1 cellular context compared by ENCODE assay signal in the genomic region with DNA sequence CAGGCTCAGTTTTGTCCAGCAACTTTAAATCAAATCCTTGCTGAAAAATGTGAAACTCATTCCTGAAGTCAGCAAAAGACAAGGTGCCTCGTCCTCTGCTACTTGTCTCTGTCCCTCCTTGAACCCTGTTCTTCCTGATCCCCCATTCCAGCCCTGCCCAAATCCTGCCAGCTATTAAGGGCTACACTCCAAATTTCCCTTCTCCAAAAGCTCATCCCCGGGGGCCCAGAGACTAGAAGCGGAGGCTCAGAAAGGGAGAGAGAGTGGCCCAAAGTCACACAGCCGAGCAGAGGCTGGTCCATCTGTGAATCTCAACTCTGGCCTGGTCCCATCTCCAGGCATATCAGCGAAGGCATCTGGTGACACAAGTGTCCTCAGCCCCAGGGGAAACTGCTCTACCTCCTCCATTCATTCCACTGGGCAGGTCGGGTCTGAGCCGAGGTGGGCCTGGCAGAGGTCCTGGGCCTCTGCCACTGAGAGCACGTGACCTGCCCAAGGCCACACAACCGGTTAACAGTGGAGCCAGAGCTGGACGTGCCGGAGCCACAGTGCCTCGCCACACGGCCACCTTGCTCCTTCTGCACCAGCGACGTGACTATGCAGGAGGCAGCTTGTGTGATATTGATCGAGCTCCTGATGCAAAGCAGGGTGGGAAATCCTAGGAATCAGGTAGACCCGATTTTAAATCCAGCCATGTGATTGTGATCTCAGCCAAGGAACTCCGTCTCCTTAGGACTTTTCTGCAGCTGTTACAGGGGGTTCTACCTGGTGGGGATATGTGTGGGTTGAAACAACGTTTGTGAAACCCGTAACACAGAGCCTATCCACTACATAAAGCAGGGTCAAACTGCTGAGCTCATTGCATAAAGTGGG.
A peak's percentile ranks its signal among the peaks of the same experiment; 100 is the strongest.
TF ChIP-seq lines count a peak whose summit lies in the region.

No MANE protein-coding gene starts in this region.

TF ChIP-seq in HepG2, 621 proteins besides CTCF, POLR2A, EP300 and RAD21 (continues in another document):
- TF ChIP-seq NFYC (CRISPR knock-in tag; IDR thresholded peaks at IDR 0.05) (no peak), ZMYM3 (CRISPR knock-in tag; IDR thresholded peaks at IDR 0.05) (peak; percentile 94), ZNF720 (CRISPR knock-in tag; IDR thresholded peaks at IDR 0.05) (no peak), MEIS2 (CRISPR knock-in tag; IDR thresholded peaks at IDR 0.05) (0 out of 2 replicates have a peak, but pooled peaks have one; percentile 21), KDM2A (CRISPR knock-in tag; IDR thresholded peaks at IDR 0.05; ENCODE audit: borderline replicate concordance, low read depth) (peak; percentile 53; the same call in 1 of the 2 replicates), SOX13 (IDR thresholded peaks at IDR 0.05) (no peak), SOX13 (CRISPR knock-in tag; conservative IDR thresholded peaks at IDR 0.05 in 1 of 2, IDR thresholded peaks at IDR 0.05 in 1 of 2) (no peak), CBFB (CRISPR knock-in tag; IDR thresholded peaks at IDR 0.05) (0 out of 2 replicates have a peak, but pooled peaks have one; percentile 28), ZNF572 (CRISPR knock-in tag; IDR thresholded peaks at IDR 0.05) (0 out of 2 replicates have a peak, but pooled peaks have one; percentile 54), ZNF292 (CRISPR knock-in tag; IDR thresholded peaks at IDR 0.05; ENCODE audit: borderline replicate concordance, low read depth) (peak; percentile 74), ZNF580 (CRISPR knock-in tag; IDR thresholded peaks at IDR 0.05; ENCODE audit: borderline replicate concordance, low read depth) (peak; percentile 84; the same call in 1 of the 2 replicates), ZNF619 (CRISPR knock-in tag; IDR thresholded peaks at IDR 0.05) (0 out of 2 replicates have a peak, but pooled peaks have one; percentile 90), ELF3 (CRISPR knock-in tag; IDR thresholded peaks at IDR 0.05) (peak; percentile 38; the same call in 1 of the 2 replicates), ZNF441 (CRISPR knock-in tag; IDR thresholded peaks at IDR 0.05; ENCODE audit: borderline replicate concordance) (peak; percentile 83), ZNF552 (CRISPR knock-in tag; IDR thresholded peaks at IDR 0.05; ENCODE audit: borderline replicate concordance) (peak; percentile 58), ZFP37 (CRISPR knock-in tag; IDR thresholded peaks at IDR 0.05; ENCODE audit: borderline replicate concordance) (peak; percentile 53; the same call in 1 of the 2 replicates), ZBED4 (CRISPR knock-in tag; IDR thresholded peaks at IDR 0.05; ENCODE audit: borderline replicate concordance) (peak; percentile 64; the same call in 1 of the 2 replicates), RXRA (CRISPR knock-in tag; IDR thresholded peaks at IDR 0.05) (peak; percentile 54), ETV5 (CRISPR knock-in tag; IDR thresholded peaks at IDR 0.05; ENCODE audit: borderline replicate concordance) (peak; percentile 34; the same call in 1 of the 2 replicates), ZNF598 (CRISPR knock-in tag; IDR thresholded peaks at IDR 0.05; ENCODE audit: borderline replicate concordance) (peak; percentile 18; the same call in 1 of the 2 replicates), ZNF263 (CRISPR knock-in tag; IDR thresholded peaks at IDR 0.05) (peak; percentile 7; the same call in 1 of the 2 replicates), EED (CRISPR knock-in tag; IDR thresholded peaks at IDR 0.05) (peak; percentile 55; the same call in 1 of the 2 replicates), ZNF563 (CRISPR knock-in tag; IDR thresholded peaks at IDR 0.05) (peak; percentile 55; the same call in 1 of the 2 replicates), ZNF510 (CRISPR knock-in tag; IDR thresholded peaks at IDR 0.05; ENCODE audit: low read depth) (no peak), KDM3A (CRISPR knock-in tag; IDR thresholded peaks at IDR 0.05; ENCODE audit: low read depth) (0 out of 2 replicates have a peak, but pooled peaks have one; percentile 23), MYC (CRISPR knock-in tag; IDR thresholded peaks at IDR 0.05; ENCODE audit: borderline replicate concordance) (peak; percentile 83), HDAC2 (CRISPR knock-in tag; IDR thresholded peaks at IDR 0.05) (peak; percentile 61; the same call in 1 of the 2 replicates), ARHGAP35 (CRISPR knock-in tag; IDR thresholded peaks at IDR 0.05; ENCODE audit: borderline replicate concordance) (0 out of 2 replicates have a peak, but pooled peaks have one; percentile 46), E2F5 (CRISPR knock-in tag; conservative IDR thresholded peaks at IDR 0.05) (no peak), HDAC1 (CRISPR knock-in tag; IDR thresholded peaks at IDR 0.05) (0 out of 2 replicates have a peak, but pooled peaks have one; percentile 74)
- TF ChIP-seq, protein P1, sequence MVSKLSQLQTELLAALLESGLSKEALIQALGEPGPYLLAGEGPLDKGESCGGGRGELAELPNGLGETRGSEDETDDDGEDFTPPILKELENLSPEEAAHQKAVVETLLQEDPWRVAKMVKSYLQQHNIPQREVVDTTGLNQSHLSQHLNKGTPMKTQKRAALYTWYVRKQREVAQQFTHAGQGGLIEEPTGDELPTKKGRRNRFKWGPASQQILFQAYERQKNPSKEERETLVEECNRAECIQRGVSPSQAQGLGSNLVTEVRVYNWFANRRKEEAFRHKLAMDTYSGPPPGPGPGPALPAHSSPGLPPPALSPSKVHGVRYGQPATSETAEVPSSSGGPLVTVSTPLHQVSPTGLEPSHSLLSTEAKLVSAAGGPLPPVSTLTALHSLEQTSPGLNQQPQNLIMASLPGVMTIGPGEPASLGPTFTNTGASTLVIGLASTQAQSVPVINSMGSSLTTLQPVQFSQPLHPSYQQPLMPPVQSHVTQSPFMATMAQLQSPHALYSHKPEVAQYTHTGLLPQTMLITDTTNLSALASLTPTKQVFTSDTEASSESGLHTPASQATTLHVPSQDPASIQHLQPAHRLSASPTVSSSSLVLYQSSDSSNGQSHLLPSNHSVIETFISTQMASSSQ (IDR thresholded peaks at IDR 0.05; ENCODE audit: low read depth) = no peak
- TF ChIP-seq, protein P1 (CRISPR knock-in tag; IDR thresholded peaks at IDR 0.05; ENCODE audit: borderline replicate concordance) = no peak
- TF ChIP-seq, protein P2, sequence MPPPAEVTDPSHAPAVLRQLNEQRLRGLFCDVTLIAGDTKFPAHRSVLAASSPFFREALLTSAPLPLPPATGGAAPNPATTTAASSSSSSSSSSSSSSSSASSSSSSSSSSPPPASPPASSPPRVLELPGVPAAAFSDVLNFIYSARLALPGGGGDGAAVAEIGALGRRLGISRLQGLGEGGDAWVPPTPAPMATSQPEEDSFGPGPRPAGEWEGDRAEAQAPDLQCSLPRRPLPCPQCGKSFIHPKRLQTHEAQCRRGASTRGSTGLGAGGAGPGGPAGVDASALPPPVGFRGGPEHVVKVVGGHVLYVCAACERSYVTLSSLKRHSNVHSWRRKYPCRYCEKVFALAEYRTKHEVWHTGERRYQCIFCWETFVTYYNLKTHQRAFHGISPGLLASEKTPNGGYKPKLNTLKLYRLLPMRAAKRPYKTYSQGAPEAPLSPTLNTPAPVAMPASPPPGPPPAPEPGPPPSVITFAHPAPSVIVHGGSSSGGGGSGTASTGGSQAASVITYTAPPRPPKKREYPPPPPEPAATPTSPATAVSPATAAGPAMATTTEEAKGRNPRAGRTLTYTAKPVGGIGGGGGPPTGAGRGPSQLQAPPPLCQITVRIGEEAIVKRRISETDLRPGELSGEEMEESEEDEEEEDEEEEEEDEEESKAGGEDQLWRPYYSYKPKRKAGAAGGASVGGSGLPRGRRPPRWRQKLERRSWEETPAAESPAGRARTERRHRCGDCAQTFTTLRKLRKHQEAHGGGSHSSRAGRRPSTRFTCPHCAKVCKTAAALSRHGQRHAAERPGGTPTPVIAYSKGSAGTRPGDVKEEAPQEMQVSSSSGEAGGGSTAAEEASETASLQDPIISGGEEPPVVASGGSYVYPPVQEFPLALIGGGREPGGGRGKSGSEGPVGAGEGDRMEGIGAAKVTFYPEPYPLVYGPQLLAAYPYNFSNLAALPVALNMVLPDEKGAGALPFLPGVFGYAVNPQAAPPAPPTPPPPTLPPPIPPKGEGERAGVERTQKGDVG (CRISPR knock-in tag; IDR thresholded peaks at IDR 0.05; ENCODE audit: borderline replicate concordance) = 0 out of 2 replicates have a peak, but pooled peaks have one; percentile 58
- TF ChIP-seq, protein P3, sequence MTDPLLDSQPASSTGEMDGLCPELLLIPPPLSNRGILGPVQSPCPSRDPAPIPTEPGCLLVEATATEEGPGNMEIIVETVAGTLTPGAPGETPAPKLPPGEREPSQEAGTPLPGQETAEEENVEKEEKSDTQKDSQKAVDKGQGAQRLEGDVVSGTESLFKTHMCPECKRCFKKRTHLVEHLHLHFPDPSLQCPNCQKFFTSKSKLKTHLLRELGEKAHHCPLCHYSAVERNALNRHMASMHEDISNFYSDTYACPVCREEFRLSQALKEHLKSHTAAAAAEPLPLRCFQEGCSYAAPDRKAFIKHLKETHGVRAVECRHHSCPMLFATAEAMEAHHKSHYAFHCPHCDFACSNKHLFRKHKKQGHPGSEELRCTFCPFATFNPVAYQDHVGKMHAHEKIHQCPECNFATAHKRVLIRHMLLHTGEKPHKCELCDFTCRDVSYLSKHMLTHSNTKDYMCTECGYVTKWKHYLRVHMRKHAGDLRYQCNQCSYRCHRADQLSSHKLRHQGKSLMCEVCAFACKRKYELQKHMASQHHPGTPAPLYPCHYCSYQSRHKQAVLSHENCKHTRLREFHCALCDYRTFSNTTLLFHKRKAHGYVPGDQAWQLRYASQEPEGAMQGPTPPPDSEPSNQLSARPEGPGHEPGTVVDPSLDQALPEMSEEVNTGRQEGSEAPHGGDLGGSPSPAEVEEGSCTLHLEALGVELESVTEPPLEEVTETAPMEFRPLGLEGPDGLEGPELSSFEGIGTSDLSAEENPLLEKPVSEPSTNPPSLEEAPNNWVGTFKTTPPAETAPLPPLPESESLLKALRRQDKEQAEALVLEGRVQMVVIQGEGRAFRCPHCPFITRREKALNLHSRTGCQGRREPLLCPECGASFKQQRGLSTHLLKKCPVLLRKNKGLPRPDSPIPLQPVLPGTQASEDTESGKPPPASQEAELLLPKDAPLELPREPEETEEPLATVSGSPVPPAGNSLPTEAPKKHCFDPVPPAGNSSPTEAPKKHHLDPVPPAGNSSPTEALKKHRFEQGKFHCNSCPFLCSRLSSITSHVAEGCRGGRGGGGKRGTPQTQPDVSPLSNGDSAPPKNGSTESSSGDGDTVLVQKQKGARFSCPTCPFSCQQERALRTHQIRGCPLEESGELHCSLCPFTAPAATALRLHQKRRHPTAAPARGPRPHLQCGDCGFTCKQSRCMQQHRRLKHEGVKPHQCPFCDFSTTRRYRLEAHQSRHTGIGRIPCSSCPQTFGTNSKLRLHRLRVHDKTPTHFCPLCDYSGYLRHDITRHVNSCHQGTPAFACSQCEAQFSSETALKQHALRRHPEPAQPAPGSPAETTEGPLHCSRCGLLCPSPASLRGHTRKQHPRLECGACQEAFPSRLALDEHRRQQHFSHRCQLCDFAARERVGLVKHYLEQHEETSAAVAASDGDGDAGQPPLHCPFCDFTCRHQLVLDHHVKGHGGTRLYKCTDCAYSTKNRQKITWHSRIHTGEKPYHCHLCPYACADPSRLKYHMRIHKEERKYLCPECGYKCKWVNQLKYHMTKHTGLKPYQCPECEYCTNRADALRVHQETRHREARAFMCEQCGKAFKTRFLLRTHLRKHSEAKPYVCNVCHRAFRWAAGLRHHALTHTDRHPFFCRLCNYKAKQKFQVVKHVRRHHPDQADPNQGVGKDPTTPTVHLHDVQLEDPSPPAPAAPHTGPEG (CRISPR knock-in tag; IDR thresholded peaks at IDR 0.05) = no peak
